In the genomic region with DNA sequence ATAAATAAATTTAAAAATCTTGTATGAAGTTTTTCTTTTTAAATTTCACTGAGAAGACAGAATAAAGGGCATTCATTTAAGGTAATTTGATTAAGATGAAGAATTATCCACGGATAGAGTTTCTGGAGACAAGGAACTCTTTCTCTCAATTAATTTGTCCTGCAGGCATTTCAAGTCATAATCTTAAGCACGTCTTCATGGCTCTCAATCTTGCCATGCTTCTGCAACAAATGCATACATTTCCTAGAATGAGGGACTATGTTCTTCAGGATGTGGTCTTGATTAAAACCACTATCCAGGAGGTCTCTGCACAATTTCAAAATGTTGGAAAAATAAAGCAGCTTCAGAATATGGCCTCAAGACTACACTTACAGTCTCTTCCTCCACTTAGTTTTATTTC, we compare ENCODE assay signal across 33 cellular contexts.
"Had no signal": no experiment of that assay in that cellular context is flagged by ENCODE, and none has a peak within 500 bp of the region (broad histone marks: within the 10 kb centered on the region; RNA-seq: fewer than 3 reads in every experiment).

No MANE protein-coding gene starts in this region.

- H3K36me3 Mint-ChIP-seq: activated CD4-positive, alpha-beta memory T cell treated with anti-CD3 and anti-CD28 coated beads for 36 hours; activated naive CD4-positive, alpha-beta T cell treated with anti-CD3 and anti-CD28 coated beads, Interleukin-2, amount 50 U/mL, for 72 hours; activated naive CD8-positive, alpha-beta T cell treated with anti-CD3 and anti-CD28 coated beads for 36 hours had no signal

- H3K4me3 ChIP-seq: adrenal gland, body of pancreas, breast epithelium had no signal

- H3K27ac Mint-ChIP-seq: activated B cell treated with CpG ODN at 0.5 μM for 24 hours; activated CD4-positive, alpha-beta memory T cell treated with anti-CD3 and anti-CD28 coated beads for 36 hours; activated CD4-positive, alpha-beta T cell treated with anti-CD3 and anti-CD28 coated beads, Interleukin-2, amount 10 ng/mL, durations not matched to agents 24 days and 14 days; activated CD8-positive, alpha-beta T cell treated with anti-CD3 and anti-CD28 coated beads for 36 hours; activated naive CD4-positive, alpha-beta T cell treated with anti-CD3 and anti-CD28 coated beads for 36 hours; activated naive CD4-positive, alpha-beta T cell treated with anti-CD3 and anti-CD28 coated beads, Interleukin-2, amount 50 U/mL, for 72 hours; activated naive CD8-positive, alpha-beta T cell treated with anti-CD3 and anti-CD28 coated beads for 36 hours; activated T-cell treated with anti-CD3 and anti-CD28 coated beads, Interleukin-2, amount 50 U/mL, for 72 hours; activated T-helper 1 cell treated with anti-CD3 and anti-CD28 coated beads, Interleukin-12 subunit alpha, Interleukin-12 subunit beta, Interleukin-2, Interleukin-4 antibody, amounts not matched to agents 30 ng/mL and 10 ng/mL and 1 ng/mL, durations not matched to agents 14 hours and 24 hours and 36 hours; activated T-helper 17 cell treated with anti-CD3 and anti-CD28 coated beads, Interleukin-2, amount 50 U/mL, for 72 hours; T-helper 2 cell treated with Interferon-gamma antibody and Interleukin-4, amounts not matched to agents 5 μg/mL and 100 μg/mL, for 36 hours had no signal

- H3K27me3 Mint-ChIP-seq: activated B cell treated with CpG ODN at 0.5 μM for 24 hours; activated CD4-positive, alpha-beta memory T cell treated with anti-CD3 and anti-CD28 coated beads for 36 hours; activated CD4-positive, alpha-beta T cell treated with anti-CD3 and anti-CD28 coated beads, Interleukin-2, amount 10 ng/mL, durations not matched to agents 24 days and 14 days; activated CD8-positive, alpha-beta T cell treated with anti-CD3 and anti-CD28 coated beads for 36 hours; activated naive CD8-positive, alpha-beta T cell treated with anti-CD3 and anti-CD28 coated beads for 36 hours; activated T-helper 17 cell treated with anti-CD3 and anti-CD28 coated beads, Interleukin-2, amount 50 U/mL, for 72 hours had no signal

- H3K36me3 ChIP-seq: adrenal gland, brain microvascular endothelial cell, breast epithelium had no signal

- DNase-seq: activated B cell treated with CpG ODN at 0.5 μM for 24 hours; activated CD4-positive, alpha-beta memory T cell treated with anti-CD3 and anti-CD28 coated beads for 36 hours; activated CD4-positive, alpha-beta T cell treated with anti-CD3 and anti-CD28 coated beads for 4 hours; activated CD4-positive, alpha-beta T cell treated with anti-CD3 and anti-CD28 coated beads, Interleukin-2, amount 10 ng/mL, durations not matched to agents 24 days and 14 days; activated CD4-positive, alpha-beta T cell treated with anti-CD3 and anti-CD28 coated beads, Interleukin-2, amount 50 U/mL, for 1 hour; activated CD4-positive, alpha-beta T cell treated with anti-CD3 and anti-CD28 coated beads, Interleukin-2, amount 50 U/mL, for 4 hours; activated CD4-positive, CD25-positive, alpha-beta regulatory T cell treated with anti-CD3 and anti-CD28 coated beads, Interleukin-2, amount 50 U/mL, for 72 hours; activated CD8-positive, alpha-beta memory T cell treated with anti-CD3 and anti-CD28 coated beads, Interleukin-2, amount 50 U/mL, for 4 hours; activated CD8-positive, alpha-beta T cell treated with anti-CD3 and anti-CD28 coated beads for 36 hours; activated effector memory CD4-positive, alpha-beta T cell treated with anti-CD3 and anti-CD28 coated beads, Interleukin-2, amount 50 U/mL, for 16 hours; activated gamma-delta T cell treated with Interleukin-2 at 50 U/mL for 16 hours; activated naive CD4-positive, alpha-beta T cell; activated naive CD4-positive, alpha-beta T cell treated with anti-CD3 and anti-CD28 coated beads for 36 hours; activated naive CD4-positive, alpha-beta T cell treated with anti-CD3 and anti-CD28 coated beads, Interleukin-2, amount 50 U/mL, for 16 hours; activated naive CD8-positive, alpha-beta T cell treated with anti-CD3 and anti-CD28 coated beads for 36 hours; activated T-cell treated with anti-CD3 and anti-CD28 coated beads for 4 hours; activated T-cell treated with anti-CD3 and anti-CD28 coated beads, Interleukin-2, amount 50 U/mL, for 1 hour; activated T-cell treated with anti-CD3 and anti-CD28 coated beads, Interleukin-2, amount 50 U/mL, for 4 hours; activated T-cell treated with anti-CD3 and anti-CD28 coated beads, Interleukin-2, amount 50 U/mL, for 72 hours; adrenal gland; amniotic stem cell; aorta; body of pancreas; brain microvascular endothelial cell; central memory CD4-positive, alpha-beta T cell; T-helper 2 cell; T-helper 9 cell had no signal

- H3K27ac ChIP-seq: adrenal gland, body of pancreas, brain microvascular endothelial cell, breast epithelium, VCaP had no signal

- H3K4me1 Mint-ChIP-seq: activated B cell treated with CpG ODN at 0.5 μM for 24 hours; activated CD4-positive, alpha-beta T cell treated with anti-CD3 and anti-CD28 coated beads, Interleukin-2, amount 10 ng/mL, durations not matched to agents 24 days and 14 days; activated naive CD8-positive, alpha-beta T cell treated with anti-CD3 and anti-CD28 coated beads for 36 hours; activated T-helper 17 cell treated with anti-CD3 and anti-CD28 coated beads, Interleukin-2, amount 50 U/mL, for 72 hours had no signal

- ATAC-seq: activated CD8-positive, alpha-beta T cell treated with anti-CD3 and anti-CD28 coated beads for 36 hours; activated naive CD4-positive, alpha-beta T cell treated with anti-CD3 and anti-CD28 coated beads, Interleukin-2, amount 50 U/mL, for 72 hours; activated T-cell treated with anti-CD3 and anti-CD28 coated beads, Interleukin-2, amount 50 U/mL, for 4 hours; activated T-cell treated with anti-CD3 and anti-CD28 coated beads, Interleukin-2, amount 50 U/mL, for 72 hours; activated T-helper 17 cell treated with anti-CD3 and anti-CD28 coated beads, Interleukin-2, amount 50 U/mL, for 72 hours; body of pancreas had no signal

- H3K9me3 ChIP-seq: adrenal gland, body of pancreas, breast epithelium had no signal

- H3K4me3 Mint-ChIP-seq: activated B cell treated with CpG ODN at 0.5 μM for 24 hours; activated CD4-positive, alpha-beta memory T cell treated with anti-CD3 and anti-CD28 coated beads for 36 hours; activated CD4-positive, alpha-beta T cell treated with anti-CD3 and anti-CD28 coated beads, Interleukin-2, amount 10 ng/mL, durations not matched to agents 24 days and 14 days; activated CD8-positive, alpha-beta T cell treated with anti-CD3 and anti-CD28 coated beads for 36 hours; activated naive CD4-positive, alpha-beta T cell treated with anti-CD3 and anti-CD28 coated beads for 36 hours; activated naive CD8-positive, alpha-beta T cell treated with anti-CD3 and anti-CD28 coated beads for 36 hours; activated T-cell treated with anti-CD3 and anti-CD28 coated beads, Interleukin-2, amount 50 U/mL, for 4 hours; activated T-cell treated with anti-CD3 and anti-CD28 coated beads, Interleukin-2, amount 50 U/mL, for 72 hours; activated T-helper 1 cell treated with anti-CD3 and anti-CD28 coated beads, Interleukin-12 subunit alpha, Interleukin-12 subunit beta, Interleukin-2, Interleukin-4 antibody, amounts not matched to agents 30 ng/mL and 10 ng/mL and 1 ng/mL, durations not matched to agents 14 hours and 24 hours and 36 hours; activated T-helper 17 cell treated with anti-CD3 and anti-CD28 coated beads, Interleukin-2, amount 50 U/mL, for 72 hours; T-helper 2 cell treated with Interferon-gamma antibody and Interleukin-4, amounts not matched to agents 5 μg/mL and 100 μg/mL, for 36 hours had no signal
